26 cellular contexts compared by ENCODE assay signal in genomic region chr5:33490071-33490665, GRCh38. TPM values are rescaled to one million over a fixed set of nuclear protein-coding genes. Genes with fewer than 3 reads are reported as not detected.
DNase-seq lines count a peak whose midpoint lies in the region; ATAC-seq and TF ChIP-seq lines count a peak whose summit lies in the region.
"Had no signal": no experiment of that assay in that cellular context is flagged by ENCODE, and none has a peak within 500 bp of the region (broad histone marks: within the 10 kb centered on the region; RNA-seq: fewer than 3 reads in every experiment).

No MANE protein-coding gene starts in this region.

- H3K9me3 ChIP-seq in SK-N-SH = no peaks in the 10 kb centered on the region
- no peaks in the 10 kb centered on the region for H3K9me3 ChIP-seq in esophagus muscularis mucosa
- H3K9me3 ChIP-seq: BE2C, SJSA1 had no signal

- no peaks in the 10 kb centered on the region for H3K79me2 ChIP-seq in SK-N-SH (ENCODE audit: insufficient read depth)

- no peaks in the 10 kb centered on the region for H3F3A ChIP-seq in SK-N-SH (replicated peaks; ENCODE audit: insufficient read depth)

- H3K9ac ChIP-seq in SK-N-SH = no peak overlapping the region

- TF ChIP-seq CTCF in SK-N-SH (IDR thresholded peaks at IDR 0.05) (peak; percentile 23; the same call in 1 of the 2 replicates), esophagus muscularis mucosa (IDR thresholded peaks at IDR 0.05) (no peak), retinal pigment epithelial cell (conservative IDR thresholded peaks at IDR 0.05; ENCODE audit: low read depth, low read length) (peak; percentile 34)

- H3K4me2 ChIP-seq in SK-N-SH = no peak overlapping the region

- H3K36me3 ChIP-seq in SK-N-SH (replicated peaks in 1 of 2; ENCODE audit: control insufficient read depth in 1 of 2, insufficient read depth in 2 of 2, low read length in 1 of 2) = no peaks in the 10 kb centered on the region
- no peaks in the 10 kb centered on the region for H3K36me3 ChIP-seq in esophagus muscularis mucosa
- H3K36me3 ChIP-seq: BE2C, SJSA1 had no signal

- TF ChIP-seq EP300 in SK-N-SH (IDR thresholded peaks at IDR 0.05; ENCODE audit: borderline replicate concordance in 1 of 2, low read depth in 1 of 2, low read length in 1 of 2) (no peak), esophagus muscularis mucosa (IDR thresholded peaks at IDR 0.05) (no peak)

- H3K27me3 Mint-ChIP-seq in stimulated activated naive CD8-positive, alpha-beta T cell treated with anti-CD3 and anti-CD28 coated beads, Interleukin-15, amount 100 ng/mL, for 72 hours = no peaks in the 10 kb centered on the region

- H3K4me1 ChIP-seq in SK-N-SH (ENCODE audit: control insufficient read depth in 1 of 2, insufficient read depth in 2 of 2, low read depth in 1 of 2, low read length in 1 of 2) (peaks cover 0 to 4% of the 10 kb centered on the region in 2 experiments; a peak in 1 of 4 replicates), esophagus muscularis mucosa (peaks cover 0 to 10% (median 7%) of the 10 kb centered on the region in 4 donors)
- H3K4me1 ChIP-seq: BE2C, SJSA1 had no signal

- intact Hi-C loops in esophagus muscularis mucosa (cut with DNase I) = no loop called here

- H3K4me1 Mint-ChIP-seq in stimulated activated naive CD8-positive, alpha-beta T cell treated with anti-CD3 and anti-CD28 coated beads, Interleukin-15, amount 100 ng/mL, for 72 hours = no peaks in the 10 kb centered on the region

- H4K20me1 ChIP-seq in SK-N-SH (ENCODE audit: insufficient read depth) = no peaks in the 10 kb centered on the region

- CTCF ChIA-PET in SK-N-SH (lab: Yijun Ruan, JAX) = interaction anchor here (0.6 to 1.1 kb wide), 2 partner anchors 10 to 37 kb away, joined by 3 to 4 read pairs; no protein-coding TSS in a partner anchor

- POLR2A ChIA-PET in SK-N-SH (lab: Yijun Ruan, JAX) = no interaction called here

- no peak for TF ChIP-seq RAD21 in SK-N-SH (IDR thresholded peaks at IDR 0.05; ENCODE audit: low read length)

- DNase-seq in SK-N-SH (no peak), SK-MEL-5 (ENCODE audit: low read depth, low spot score) (peak; percentile 80), esophagus muscularis mucosa (ENCODE audit: extremely low spot score) (peak; percentile 4), retinal pigment epithelial cell (ENCODE audit: low read depth) (no peak), nucleus accumbens (lab: John Stamatoyannopoulos, UW) (no peak)
- DNase-seq in stimulated activated naive CD8-positive, alpha-beta T cell treated with anti-CD3 and anti-CD28 coated beads, Interleukin-15, amount 100 ng/mL, for 72 hours = no peak
- DNase-seq: ACHN, BE2C, DMS153, DND-41, H7, NCI-H1048, NCI-H1417, NCI-H1694, NCI-H2081, NCI-H2227 treated with DMSO at 0.1 percent for 48 hours, NCI-H510A, NCI-H748 treated with DMSO at 0.1 percent for 48 hours, Right ventricle myocardium superior, RPMI8226 had no signal

- H2AFZ ChIP-seq in SK-N-SH (ENCODE audit: low read depth) = no peak overlapping the region

- no peaks in the 10 kb centered on the region for H3K9me3 Mint-ChIP-seq in stimulated activated naive CD8-positive, alpha-beta T cell treated with anti-CD3 and anti-CD28 coated beads, Interleukin-15, amount 100 ng/mL, for 72 hours

- H3K27ac Mint-ChIP-seq in stimulated activated naive CD8-positive, alpha-beta T cell treated with anti-CD3 and anti-CD28 coated beads, Interleukin-15, amount 100 ng/mL, for 72 hours = no peak overlapping the region

- ATAC-seq in SK-N-SH treated with all-trans-retinoic acid at 6 μM for 48 hours (no peak), GM19324 (IDR thresholded peaks at IDR 0.05; ENCODE audit: low FRiP score, unreplicated experiment) (no peak)
- ATAC-seq in stimulated activated naive CD8-positive, alpha-beta T cell treated with anti-CD3 and anti-CD28 coated beads, Interleukin-15, amount 100 ng/mL, for 72 hours = no peak

- H3K27ac ChIP-seq in SK-N-SH (ENCODE audit: low read depth in 2 of 2, low read length in 1 of 2) (no peak overlapping the region), esophagus muscularis mucosa (replicated peaks in 1 of 4) (no peak overlapping the region)
- H3K27ac ChIP-seq: 22Rv1, HL-60, SJSA1 had no signal

- WGBS in SK-N-SH (ENCODE audit: low lambda C conversion rate) = 23% methylated on average over 1 of the region's 1 CpG
- WGBS in esophagus muscularis mucosa = 82% methylated on average over 1 of the region's 1 CpG

- no peak overlapping the region for H3K4me3 Mint-ChIP-seq in stimulated activated naive CD8-positive, alpha-beta T cell treated with anti-CD3 and anti-CD28 coated beads, Interleukin-15, amount 100 ng/mL, for 72 hours
- H3K4me3 Mint-ChIP-seq: CD14-positive monocyte had no signal

- in situ Hi-C loops in SK-MEL-5 (cut with HindIII; ENCODE audit: low pct_unique_long_range_greater_than_20kb, low sequenced_read_pairs) = no loop called here

- no peak for TF ChIP-seq POLR2A in esophagus muscularis mucosa (IDR thresholded peaks at IDR 0.05; ENCODE audit: low read depth)

- H3K27me3 ChIP-seq in SK-N-SH (ENCODE audit: insufficient read depth) (no peaks in the 10 kb centered on the region), esophagus muscularis mucosa (no peaks in the 10 kb centered on the region)
- H3K27me3 ChIP-seq: BE2C, SJSA1 had no signal

- H3K4me3 ChIP-seq in SK-N-SH (ENCODE audit: low read depth in 2 of 2, low read length in 1 of 2) = no peak overlapping the region
- H3K4me3 ChIP-seq in esophagus muscularis mucosa = no peak overlapping the region
- H3K4me3 ChIP-seq in retinal pigment epithelial cell (ENCODE audit: low read length) = no peak overlapping the region
- H3K4me3 ChIP-seq: SJSA1 had no signal

- no peaks in the 10 kb centered on the region for H3K9me2 ChIP-seq in SK-N-SH

TF ChIP-seq in SK-N-SH, 30 proteins besides CTCF, POLR2A, EP300 and RAD21:
- TF ChIP-seq CHD2 (IDR thresholded peaks at IDR 0.05; ENCODE audit: low read length, partially characterized antibody) (no peak), FOXJ3 (CRISPR knock-in tag; IDR thresholded peaks at IDR 0.05) (no peak), PBX3 (IDR thresholded peaks at IDR 0.05) (no peak), SMC3 (IDR thresholded peaks at IDR 0.05; ENCODE audit: low read depth, low read length) (no peak), RFX5 (IDR thresholded peaks at IDR 0.05; ENCODE audit: low read length) (no peak), MEF2A (IDR thresholded peaks at IDR 0.05; ENCODE audit: borderline replicate concordance, low read depth) (no peak), FOSL2 (IDR thresholded peaks at IDR 0.05; ENCODE audit: borderline replicate concordance, low read depth) (no peak), SIN3A (IDR thresholded peaks at IDR 0.05; ENCODE audit: borderline replicate concordance, low read depth, low read length) (no peak)
TF ChIP-seq in SK-N-SH: peak in this region for 0.

TF ChIP-seq in SK-N-SH treated with all-trans-retinoic acid at 6 μM for 48 hours, 23 proteins besides CTCF, POLR2A, EP300 and RAD21 (continues in another document):
- TF ChIP-seq TSHZ2 (CRISPR knock-in tag; IDR thresholded peaks at IDR 0.05) = no peak
- TF ChIP-seq TCF4 (CRISPR knock-in tag; IDR thresholded peaks at IDR 0.05; ENCODE audit: borderline replicate concordance) = no peak
- TF ChIP-seq ARNTL (CRISPR knock-in tag; IDR thresholded peaks at IDR 0.05; ENCODE audit: borderline replicate concordance, low read depth) = no peak
- no peak for TF ChIP-seq PATZ1 (CRISPR knock-in tag; IDR thresholded peaks at IDR 0.05; ENCODE audit: borderline replicate concordance)
- TF ChIP-seq OSR1 (CRISPR knock-in tag; IDR thresholded peaks at IDR 0.05) = no peak

RNA-seq across cellular contexts. Expression of gene TARS1, which starts 49.4 kb away (rescaled TPM):
- polyA plus RNA-seq in SK-N-SH (2012; rRNA removed) = 58.4 and 74.1 TPM in 2 replicates
- polyA plus RNA-seq in SK-N-SH (2012; cell fraction: cytosol; rRNA removed) = 79.7 and 97.9 TPM in 2 replicates
- polyA plus RNA-seq in SK-N-SH (2012; cell fraction: nucleus; rRNA removed) = 40.2 and 75.3 TPM in 2 replicates
- 573 and 595 TPM in 2 replicates for total RNA-seq in SK-MEL-5 (2014; rRNA removed; shearing (Covaris generic))
- polyA plus RNA-seq in SK-MEL-5 (2015; cell fraction: cytosol; rRNA removed) = 343 and 445 TPM in 2 replicates
- 266 and 402 TPM in 2 replicates for polyA plus RNA-seq in SK-MEL-5 (2015; cell fraction: nucleus; rRNA removed)
- total RNA-seq in esophagus muscularis mucosa = 10 to 100 TPM; 76.7 to 98.4 (median 85.7) TPM

Comparison
In these comparisons a context has a peak if more than half of its experiments do, and no peak if none do; other contexts are left out.
1. DNase-seq: peak in SK-MEL-5 (single experiment) and esophagus muscularis mucosa (single experiment); none in SK-N-SH (single experiment), retinal pigment epithelial cell (single experiment), nucleus accumbens (0 of 56) and stimulated activated naive CD8-positive, alpha-beta T cell treated with anti-CD3 and anti-CD28 coated beads, Interleukin-15, amount 100 ng/mL, for 72 hours (0 of 2).
2. CTCF ChIP-seq: peak in SK-N-SH (single experiment) and retinal pigment epithelial cell (single experiment); none in esophagus muscularis mucosa (0 of 3).